Comparison of ENCODE assay signal across 12 cellular contexts in genomic region chr12:63949902-63950301, GRCh38.
DNase-seq lines count a peak whose midpoint lies in the region; ATAC-seq and TF ChIP-seq lines count a peak whose summit lies in the region.
"Had no signal": no experiment of that assay in that cellular context is flagged by ENCODE, and none has a peak within 500 bp of the region (broad histone marks: within the 10 kb centered on the region; RNA-seq: fewer than 3 reads in every experiment).

No MANE protein-coding gene starts in this region.

- peaks cover 28% of the 10 kb centered on the region for H3K4me1 ChIP-seq in body of pancreas
- H3K4me1 ChIP-seq in mucosa of descending colon (ENCODE audit: low read depth) = peaks cover 10% of the 10 kb centered on the region
- H3K4me1 ChIP-seq: psoas muscle had no signal

- ATAC-seq in body of pancreas (peak; percentile 75), mucosa of descending colon (peak; percentile 51)
- ATAC-seq in CD4-positive, alpha-beta T cell (ENCODE audit: poor library complexity) = no peak
- ATAC-seq: psoas muscle had no signal

- no peaks in the 10 kb centered on the region for H3K27me3 ChIP-seq in body of pancreas
- H3K27me3 ChIP-seq in CD4-positive, alpha-beta T cell (ENCODE audit: control insufficient read depth, insufficient read depth, low read length) = peaks cover 4% of the 10 kb centered on the region
- H3K27me3 ChIP-seq: SJSA1 had no signal

- no peaks in the 10 kb centered on the region for H3K36me3 Mint-ChIP-seq in CD4-positive, alpha-beta T cell (ENCODE audit: low read depth)
- H3K36me3 Mint-ChIP-seq: CD4-positive, CD25-positive, alpha-beta regulatory T cell had no signal

- H3K27ac Mint-ChIP-seq in CD4-positive, alpha-beta T cell = no peak overlapping the region
- H3K27ac Mint-ChIP-seq: CD4-positive, CD25-positive, alpha-beta regulatory T cell had no signal

- no peaks in the 10 kb centered on the region for H3K4me1 Mint-ChIP-seq in CD4-positive, alpha-beta T cell (ENCODE audit: low read depth)

- H3K36me3 ChIP-seq in body of pancreas (replicated peaks in 1 of 2; ENCODE audit: insufficient read depth in 1 of 2, low read depth in 2 of 2) (no peaks in the 10 kb centered on the region), mucosa of descending colon (ENCODE audit: low read depth) (no peaks in the 10 kb centered on the region)
- H3K36me3 ChIP-seq: SJSA1 had no signal

- intact Hi-C loops in body of pancreas (cut with DNase I) = no loop called here
- intact Hi-C loops in mucosa of descending colon (cut with DNase I, micrococcal nuclease) = no loop called here
- intact Hi-C loops in CD4-positive, alpha-beta T cell (cut with DNase I, micrococcal nuclease) = no loop called here

- peaks cover 13% of the 10 kb centered on the region for H3K27me3 Mint-ChIP-seq in CD4-positive, alpha-beta T cell

- no peak overlapping the region for H3K4me3 ChIP-seq in body of pancreas
- H3K4me3 ChIP-seq in mucosa of descending colon = no peak overlapping the region
- H3K4me3 ChIP-seq: psoas muscle, SJSA1 had no signal

- DNase-seq in body of pancreas (peak; percentile 32 to 59 (median 39)), globus pallidus (ENCODE audit: low spot score) (peak; percentile 83), mucosa of descending colon (peak in 1 of 3 donors; percentile 36), UCSD-AML1 (lab: John Stamatoyannopoulos, UW; ENCODE audit: unreplicated experiment) (no peak), D341Med (ENCODE audit: low spot score) (no peak), EL (no peak)
- no peak for DNase-seq in CD4-positive, alpha-beta T cell
- DNase-seq: CD4-positive, CD25-positive, alpha-beta regulatory T cell; NCI-H2227 treated with DMSO at 0.1 percent for 48 hours; psoas muscle; stimulated activated CD4-positive, alpha-beta T cell treated with anti-CD3 and anti-CD28 coated beads, Interleukin-1b, Interleukin-23, amount 100 ng/mL, for 48 hours had no signal

- H3K9me3 Mint-ChIP-seq in CD4-positive, alpha-beta T cell = no peaks in the 10 kb centered on the region

- TF ChIP-seq CTCF in body of pancreas (IDR thresholded peaks at IDR 0.05) = no peak
- no peak for TF ChIP-seq CTCF in mucosa of descending colon (IDR thresholded peaks at IDR 0.05)
- no peak for TF ChIP-seq CTCF in CD4-positive, alpha-beta T cell (IDR thresholded peaks at IDR 0.05)

- no peak for TF ChIP-seq POLR2A in body of pancreas (IDR thresholded peaks at IDR 0.05)

- 15 to 19% methylated on average over 2 of the region's 2 CpGs for WGBS in body of pancreas, 2 donors

- H3K4me3 Mint-ChIP-seq in CD4-positive, alpha-beta T cell = no peak overlapping the region
- H3K4me3 Mint-ChIP-seq: CD4-positive, CD25-positive, alpha-beta regulatory T cell had no signal

- peak overlapping the region in 3 of 4 donors; percentile 50 to 70 (median 58) for H3K27ac ChIP-seq in body of pancreas
- H3K27ac ChIP-seq in CD4-positive, alpha-beta T cell (ENCODE audit: low read depth, low read length) = no peak overlapping the region
- H3K27ac ChIP-seq: psoas muscle, SJSA1 had no signal

- CTCF ChIA-PET in CD4-positive, alpha-beta T cell (lab: Charles Lee) = no interaction called here

- H3K9me3 ChIP-seq in body of pancreas = no peaks in the 10 kb centered on the region
- no peaks in the 10 kb centered on the region for H3K9me3 ChIP-seq in mucosa of descending colon
- H3K9me3 ChIP-seq in CD4-positive, alpha-beta T cell (ENCODE audit: control insufficient read depth, low read length) = no peaks in the 10 kb centered on the region
- H3K9me3 ChIP-seq: psoas muscle, SJSA1 had no signal

- POLR2A ChIA-PET in CD4-positive, alpha-beta T cell (lab: Charles Lee) = interaction anchor here (0.7 kb wide), 1 partner anchor 1139 kb away, joined by 4 read pairs; no protein-coding TSS in a partner anchor

Comparison
In these comparisons a context has a peak if more than half of its experiments do, and no peak if none do; other contexts are left out.
1. DNase-seq: peak in body of pancreas (4 of 4) and globus pallidus (single experiment); none in UCSD-AML1 (single experiment), D341Med (single experiment), EL (single experiment) and CD4-positive, alpha-beta T cell (0 of 10).